1 cellular context compared by ENCODE assay signal in the genomic region with DNA sequence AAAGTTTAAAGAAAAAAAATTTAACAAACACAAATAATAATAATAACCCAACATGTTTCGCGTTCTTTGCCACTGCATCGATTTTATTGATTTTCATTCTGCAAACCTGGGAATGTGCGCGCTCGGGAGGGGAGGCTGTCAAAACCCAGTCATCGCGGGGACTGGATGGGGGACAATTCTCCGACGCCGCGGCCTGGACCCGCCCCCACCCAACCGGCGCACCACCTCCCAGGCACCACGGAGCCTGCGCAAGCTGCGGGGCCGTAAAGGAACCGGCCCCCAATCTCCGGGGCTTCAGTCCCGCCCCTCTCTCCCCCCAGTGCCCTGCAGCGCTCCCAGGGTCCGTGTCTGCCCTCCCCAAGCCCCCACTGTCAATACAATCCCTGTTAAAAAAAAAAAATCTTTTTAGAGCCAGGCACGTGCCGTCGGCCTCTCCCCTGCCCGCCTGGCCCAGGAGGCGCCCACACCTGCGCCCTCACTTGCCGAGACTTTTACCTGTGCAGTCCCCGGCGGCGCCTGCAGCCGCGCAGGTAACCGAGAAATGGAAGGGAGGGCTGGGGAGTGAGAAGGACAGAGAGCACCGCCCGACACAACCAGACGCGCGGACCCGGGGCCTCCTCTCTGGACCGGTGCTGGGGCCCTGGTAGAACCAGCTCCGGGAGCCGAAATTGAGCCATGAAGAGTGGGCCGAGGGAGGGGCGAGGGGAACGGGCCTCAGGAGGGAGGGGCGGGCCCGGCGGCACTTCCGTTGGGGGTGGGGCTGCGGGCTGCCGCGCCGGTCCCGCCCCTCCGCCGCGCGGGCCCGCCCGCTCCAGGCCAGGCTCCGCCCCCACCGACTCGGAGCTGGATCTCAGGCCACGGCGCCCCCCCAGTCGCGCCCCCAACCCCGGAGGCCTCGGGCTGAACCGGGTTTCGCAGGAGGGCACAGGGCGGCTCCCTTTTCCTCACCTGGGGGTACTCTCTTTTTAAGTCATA.
TF ChIP-seq lines count a peak whose summit lies in the region.

No MANE protein-coding gene starts in this region.

TF ChIP-seq in K562, 482 proteins besides CTCF, POLR2A, EP300 and RAD21 (continued from another document):
- TF ChIP-seq, protein P1, sequence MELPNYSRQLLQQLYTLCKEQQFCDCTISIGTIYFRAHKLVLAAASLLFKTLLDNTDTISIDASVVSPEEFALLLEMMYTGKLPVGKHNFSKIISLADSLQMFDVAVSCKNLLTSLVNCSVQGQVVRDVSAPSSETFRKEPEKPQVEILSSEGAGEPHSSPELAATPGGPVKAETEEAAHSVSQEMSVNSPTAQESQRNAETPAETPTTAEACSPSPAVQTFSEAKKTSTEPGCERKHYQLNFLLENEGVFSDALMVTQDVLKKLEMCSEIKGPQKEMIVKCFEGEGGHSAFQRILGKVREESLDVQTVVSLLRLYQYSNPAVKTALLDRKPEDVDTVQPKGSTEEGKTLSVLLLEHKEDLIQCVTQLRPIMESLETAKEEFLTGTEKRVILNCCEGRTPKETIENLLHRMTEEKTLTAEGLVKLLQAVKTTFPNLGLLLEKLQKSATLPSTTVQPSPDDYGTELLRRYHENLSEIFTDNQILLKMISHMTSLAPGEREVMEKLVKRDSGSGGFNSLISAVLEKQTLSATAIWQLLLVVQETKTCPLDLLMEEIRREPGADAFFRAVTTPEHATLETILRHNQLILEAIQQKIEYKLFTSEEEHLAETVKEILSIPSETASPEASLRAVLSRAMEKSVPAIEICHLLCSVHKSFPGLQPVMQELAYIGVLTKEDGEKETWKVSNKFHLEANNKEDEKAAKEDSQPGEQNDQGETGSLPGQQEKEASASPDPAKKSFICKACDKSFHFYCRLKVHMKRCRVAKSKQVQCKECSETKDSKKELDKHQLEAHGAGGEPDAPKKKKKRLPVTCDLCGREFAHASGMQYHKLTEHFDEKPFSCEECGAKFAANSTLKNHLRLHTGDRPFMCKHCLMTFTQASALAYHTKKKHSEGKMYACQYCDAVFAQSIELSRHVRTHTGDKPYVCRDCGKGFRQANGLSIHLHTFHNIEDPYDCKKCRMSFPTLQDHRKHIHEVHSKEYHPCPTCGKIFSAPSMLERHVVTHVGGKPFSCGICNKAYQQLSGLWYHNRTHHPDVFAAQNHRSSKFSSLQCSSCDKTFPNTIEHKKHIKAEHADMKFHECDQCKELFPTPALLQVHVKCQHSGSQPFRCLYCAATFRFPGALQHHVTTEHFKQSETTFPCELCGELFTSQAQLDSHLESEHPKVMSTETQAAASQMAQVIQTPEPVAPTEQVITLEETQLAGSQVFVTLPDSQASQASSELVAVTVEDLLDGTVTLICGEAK (IDR thresholded peaks at IDR 0.05): peak; percentile 57; the same call in 1 of the 2 replicates
- TF ChIP-seq, protein P1 (CRISPR knock-in tag; IDR thresholded peaks at IDR 0.05): no peak
- TF ChIP-seq MAZ (CRISPR knock-in tag; conservative IDR thresholded peaks at IDR 0.05 in 1 of 2, IDR thresholded peaks at IDR 0.05 in 1 of 2): peak; percentile 60 to 80
- 0 out of 2 replicates have a peak, but pooled peaks have one; percentile 38 for TF ChIP-seq CXXC5 (CRISPR knock-in tag; IDR thresholded peaks at IDR 0.05)
- TF ChIP-seq PCBP1 (IDR thresholded peaks at IDR 0.05; ENCODE audit: low read depth, low read length, poor library complexity, severe bottlenecking): peak; percentile 50
- TF ChIP-seq KDM2B (CRISPR knock-in tag; IDR thresholded peaks at IDR 0.05): peak; percentile 57; the same call in 1 of the 2 replicates
- TF ChIP-seq, protein P2, sequence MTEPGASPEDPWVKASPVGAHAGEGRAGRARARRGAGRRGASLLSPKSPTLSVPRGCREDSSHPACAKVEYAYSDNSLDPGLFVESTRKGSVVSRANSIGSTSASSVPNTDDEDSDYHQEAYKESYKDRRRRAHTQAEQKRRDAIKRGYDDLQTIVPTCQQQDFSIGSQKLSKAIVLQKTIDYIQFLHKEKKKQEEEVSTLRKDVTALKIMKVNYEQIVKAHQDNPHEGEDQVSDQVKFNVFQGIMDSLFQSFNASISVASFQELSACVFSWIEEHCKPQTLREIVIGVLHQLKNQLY (CRISPR knock-in tag; conservative IDR thresholded peaks at IDR 0.05): no peak
- TF ChIP-seq ZBTB7A (IDR thresholded peaks at IDR 0.05; ENCODE audit: borderline replicate concordance, control insufficient read depth, low read depth, low read length): peak; percentile 54; the same call in 1 of the 2 replicates
- no peak for TF ChIP-seq JUND (IDR thresholded peaks at IDR 0.05; ENCODE audit: borderline replicate concordance, low read depth, low read length)
- TF ChIP-seq JUND (tag; IDR thresholded peaks at IDR 0.05; ENCODE audit: borderline replicate concordance, low read depth, low read length): no peak
- TF ChIP-seq BHLHE40 (IDR thresholded peaks at IDR 0.05; ENCODE audit: low read length): peak; percentile 66
TF ChIP-seq in K562: peak in this region for 34.
